ENCODE assay signal across 8 cellular contexts in the genomic region with DNA sequence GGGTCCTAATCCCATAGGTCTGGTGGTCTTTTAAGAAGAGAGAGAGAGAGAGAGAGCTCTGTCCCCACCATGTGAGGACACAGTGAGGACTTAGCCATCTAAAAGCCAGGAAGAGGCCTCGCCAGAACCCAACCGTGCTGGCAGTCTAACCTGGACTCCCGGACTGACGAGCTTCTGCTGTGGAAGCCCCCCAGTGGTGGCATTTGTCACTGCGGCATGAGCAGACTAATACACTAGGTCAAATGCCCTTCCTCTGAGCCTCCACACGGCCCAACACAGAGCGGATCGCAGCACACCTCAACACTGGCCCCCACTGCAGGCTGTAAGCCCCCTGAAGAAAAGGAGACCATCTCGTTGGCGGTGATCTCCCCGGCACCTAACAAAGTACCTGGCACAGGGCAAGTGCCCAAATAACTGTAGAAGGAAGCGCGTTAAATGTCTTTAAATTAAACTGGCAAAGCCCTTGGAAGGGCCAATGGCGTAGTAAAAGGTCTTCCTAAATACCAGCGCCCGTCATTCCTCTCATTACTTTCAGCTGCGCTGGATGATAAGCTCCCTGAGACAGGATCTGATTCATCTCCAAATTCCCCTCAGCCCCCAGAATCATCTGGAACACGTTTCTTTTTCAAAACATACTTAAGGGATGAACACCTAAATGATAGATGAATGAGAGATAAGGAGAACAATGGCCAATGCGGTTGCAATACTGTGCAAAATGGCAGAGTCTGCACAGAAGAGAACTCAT.
DNase-seq lines count a peak whose midpoint lies in the region; ATAC-seq and TF ChIP-seq lines count a peak whose summit lies in the region.

No MANE protein-coding gene starts in this region.

- peaks cover 39% of the 10 kb centered on the region for H3K36me3 ChIP-seq in ACC112 (ENCODE audit: insufficient read depth, low read length)
- H3K36me3 ChIP-seq in liver (ENCODE audit: control insufficient read depth in 4 of 4, insufficient read depth in 3 of 4, low read depth in 1 of 4, low read length in 3 of 4): no peaks in the 10 kb centered on the region

- WGBS in liver: 59% methylated on average over 19 of the region's 19 CpGs

- peak overlapping the region; percentile 45; the same call in 1 of the 2 replicates for H3K4me3 ChIP-seq in ACC112 (ENCODE audit: low read depth, low read length)
- H3K4me3 ChIP-seq in LNCaP clone FGC (ENCODE audit: low read depth, low read length): no peak overlapping the region
- no peak overlapping the region for H3K4me3 ChIP-seq in liver (ENCODE audit: low read depth in 1 of 3, low read length in 3 of 3)

- H3K27me3 ChIP-seq in ACC112 (ENCODE audit: insufficient read depth, low read length) (no peaks in the 10 kb centered on the region), liver (ENCODE audit: control insufficient read depth in 4 of 4, insufficient read depth in 4 of 4, low read length in 3 of 4) (no peaks in the 10 kb centered on the region)

- no peaks in the 10 kb centered on the region for H3K9me3 ChIP-seq in liver (ENCODE audit: control insufficient read depth in 4 of 4, low read length in 3 of 4)

- no peak for ATAC-seq in HG02852 (IDR thresholded peaks at IDR 0.05; ENCODE audit: unreplicated experiment)

- in situ Hi-C loops in GM13977 (cut with MboI; ENCODE audit: low pct_unique_long_range_greater_than_20kb, low sequenced_read_pairs, unreplicated experiment): no loop called here

- H3K9ac ChIP-seq in liver (ENCODE audit: low read depth in 1 of 2, low read length in 2 of 2): no peak overlapping the region

- H3K27ac ChIP-seq in ACC112 (ENCODE audit: low read depth, low read length) (peak overlapping the region; percentile 99), liver (ENCODE audit: low read depth in 1 of 2, low read length in 2 of 2) (no peak overlapping the region)

- H2AFZ ChIP-seq in ACC112 (ENCODE audit: low read length, unreplicated experiment): no peak overlapping the region

- peak; percentile 46 to 75 for TF ChIP-seq RAD21 in liver (IDR thresholded peaks at IDR 0.05)

- DNase-seq in GM13977 (ENCODE audit: low spot score) (peak; percentile 73), LNCaP clone FGC (ENCODE audit: low read depth) (peak; percentile 4), cerebellar cortex (ENCODE audit: low spot score) (peak; percentile 72)
- DNase-seq in activated CD4-positive, CD25-positive, alpha-beta regulatory T cell (lab: John Stamatoyannopoulos, UW): peak; percentile 37 to 66 (median 47)
- DNase-seq in stimulated activated CD4-positive, alpha-beta T cell treated with anti-CD3 and anti-CD28 coated beads, TNF-alpha, amount 100 ng/mL, for 24 hours (ENCODE audit: low read depth in 3 of 3): peak; percentile 47 to 79 (median 51)

- H3K4me1 ChIP-seq in ACC112 (ENCODE audit: control insufficient read depth, insufficient read depth, low read length, unreplicated experiment) (peaks cover 53% of the 10 kb centered on the region), liver (ENCODE audit: control insufficient read depth in 4 of 4, insufficient read depth in 4 of 4, low read length in 3 of 4) (no peaks in the 10 kb centered on the region)

- TF ChIP-seq CTCF in GM13977 (IDR thresholded peaks at IDR 0.05; ENCODE audit: extremely low read depth, insufficient read depth, missing control alignments) (peak; percentile 79), LNCaP clone FGC (IDR thresholded peaks at IDR 0.05; ENCODE audit: control insufficient read depth, extremely low read depth, insufficient read depth) (peak; percentile 54), liver (IDR thresholded peaks at IDR 0.05; ENCODE audit: low read depth, low read length, missing input control) (peak; percentile 57)

- peaks cover 54% of the 10 kb centered on the region for H3K79me2 ChIP-seq in ACC112 (ENCODE audit: control insufficient read depth, insufficient read depth, low read length, unreplicated experiment)

TF ChIP-seq in liver, 16 proteins besides CTCF, POLR2A, EP300 and RAD21:
- TF ChIP-seq SP1 (IDR thresholded peaks at IDR 0.05) (no peak), NR2F2 (IDR thresholded peaks at IDR 0.05) (no peak), HNF4A (conservative IDR thresholded peaks at IDR 0.05) (peak in 1 of 2 donors; percentile 16)

Comparison
In these comparisons a context has a peak if more than half of its experiments do, and no peak if none do; other contexts are left out.
1. DNase-seq: peak in every context shown above with its lines; median percentile 73 in GM13977; 72 in cerebellar cortex; 51 in stimulated activated CD4-positive, alpha-beta T cell treated with anti-CD3 and anti-CD28 coated beads, TNF-alpha, amount 100 ng/mL, for 24 hours; 47 in activated CD4-positive, CD25-positive, alpha-beta regulatory T cell; 4 in LNCaP clone FGC.